In the genomic region with DNA sequence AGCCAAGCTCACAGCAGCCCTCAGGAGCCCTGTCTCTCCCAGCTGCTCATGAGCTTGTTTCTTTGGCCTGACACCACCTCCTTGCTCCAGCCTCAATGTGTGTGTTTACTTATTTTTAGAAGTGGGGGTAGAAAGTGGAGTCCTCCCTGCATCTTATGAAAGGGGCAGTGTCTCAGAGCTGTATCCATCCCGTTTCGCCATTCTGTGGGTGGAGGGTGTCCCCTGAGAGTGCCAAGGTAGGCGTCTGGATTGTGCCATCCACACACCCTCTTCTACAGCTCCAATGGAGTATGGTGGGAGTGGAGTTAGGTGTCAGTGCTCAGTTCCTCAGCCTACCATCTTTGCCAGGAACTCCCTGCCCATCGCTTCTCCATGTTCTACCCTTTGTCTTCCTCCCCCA, we compare ENCODE assay signal across 1 cellular context.
TF ChIP-seq lines count a peak whose summit lies in the region.

No MANE protein-coding gene starts in this region.

TF ChIP-seq in GM12878, 131 proteins besides CTCF, POLR2A, EP300 and RAD21:
- TF ChIP-seq NKRF (conservative IDR thresholded peaks at IDR 0.05), result no peak
- TF ChIP-seq ESRRA (IDR thresholded peaks at IDR 0.05; ENCODE audit: low read length), result no peak
- no peak for TF ChIP-seq SMAD5 (IDR thresholded peaks at IDR 0.05; ENCODE audit: low read depth)
- no peak for TF ChIP-seq MYC (IDR thresholded peaks at IDR 0.05; ENCODE audit: insufficient read depth, insufficient read length, insufficient replicate concordance, low read length, severe bottlenecking)
- TF ChIP-seq SP1 (IDR thresholded peaks at IDR 0.05; ENCODE audit: low read depth, low read length), result no peak
- no peak for TF ChIP-seq RAD51 (IDR thresholded peaks at IDR 0.05)
- no peak for TF ChIP-seq FOXK2 (IDR thresholded peaks at IDR 0.05)
- TF ChIP-seq, protein P1, sequence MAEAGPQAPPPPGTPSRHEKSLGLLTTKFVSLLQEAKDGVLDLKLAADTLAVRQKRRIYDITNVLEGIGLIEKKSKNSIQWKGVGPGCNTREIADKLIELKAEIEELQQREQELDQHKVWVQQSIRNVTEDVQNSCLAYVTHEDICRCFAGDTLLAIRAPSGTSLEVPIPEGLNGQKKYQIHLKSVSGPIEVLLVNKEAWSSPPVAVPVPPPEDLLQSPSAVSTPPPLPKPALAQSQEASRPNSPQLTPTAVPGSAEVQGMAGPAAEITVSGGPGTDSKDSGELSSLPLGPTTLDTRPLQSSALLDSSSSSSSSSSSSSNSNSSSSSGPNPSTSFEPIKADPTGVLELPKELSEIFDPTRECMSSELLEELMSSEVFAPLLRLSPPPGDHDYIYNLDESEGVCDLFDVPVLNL (IDR thresholded peaks at IDR 0.05; ENCODE audit: low read depth, low read length), result no peak
- TF ChIP-seq CUX1 (IDR thresholded peaks at IDR 0.05; ENCODE audit: insufficient replicate concordance, low read depth, low read length), result no peak
- no peak for TF ChIP-seq NR2C1 (IDR thresholded peaks at IDR 0.05)
- no peak for TF ChIP-seq CEBPB (IDR thresholded peaks at IDR 0.05; ENCODE audit: borderline replicate concordance in 1 of 2, low read depth in 2 of 2, low read length in 2 of 2)
- TF ChIP-seq SIX5 (IDR thresholded peaks at IDR 0.05; ENCODE audit: low read depth, low read length, severe bottlenecking), result no peak
- no peak for TF ChIP-seq ZBED1 (IDR thresholded peaks at IDR 0.05; ENCODE audit: borderline replicate concordance)
- no peak for TF ChIP-seq USF1 (IDR thresholded peaks at IDR 0.05; ENCODE audit: borderline replicate concordance, extremely low read length, insufficient read depth, low read depth, low read length)
- no peak for TF ChIP-seq RELA (IDR thresholded peaks at IDR 0.05; ENCODE audit: borderline replicate concordance, partially characterized antibody)
- TF ChIP-seq, protein P2, sequence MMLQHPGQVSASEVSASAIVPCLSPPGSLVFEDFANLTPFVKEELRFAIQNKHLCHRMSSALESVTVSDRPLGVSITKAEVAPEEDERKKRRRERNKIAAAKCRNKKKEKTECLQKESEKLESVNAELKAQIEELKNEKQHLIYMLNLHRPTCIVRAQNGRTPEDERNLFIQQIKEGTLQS (IDR thresholded peaks at IDR 0.05; ENCODE audit: borderline replicate concordance, extremely low read depth, low read depth, low read length), result no peak
- TF ChIP-seq, protein P3, sequence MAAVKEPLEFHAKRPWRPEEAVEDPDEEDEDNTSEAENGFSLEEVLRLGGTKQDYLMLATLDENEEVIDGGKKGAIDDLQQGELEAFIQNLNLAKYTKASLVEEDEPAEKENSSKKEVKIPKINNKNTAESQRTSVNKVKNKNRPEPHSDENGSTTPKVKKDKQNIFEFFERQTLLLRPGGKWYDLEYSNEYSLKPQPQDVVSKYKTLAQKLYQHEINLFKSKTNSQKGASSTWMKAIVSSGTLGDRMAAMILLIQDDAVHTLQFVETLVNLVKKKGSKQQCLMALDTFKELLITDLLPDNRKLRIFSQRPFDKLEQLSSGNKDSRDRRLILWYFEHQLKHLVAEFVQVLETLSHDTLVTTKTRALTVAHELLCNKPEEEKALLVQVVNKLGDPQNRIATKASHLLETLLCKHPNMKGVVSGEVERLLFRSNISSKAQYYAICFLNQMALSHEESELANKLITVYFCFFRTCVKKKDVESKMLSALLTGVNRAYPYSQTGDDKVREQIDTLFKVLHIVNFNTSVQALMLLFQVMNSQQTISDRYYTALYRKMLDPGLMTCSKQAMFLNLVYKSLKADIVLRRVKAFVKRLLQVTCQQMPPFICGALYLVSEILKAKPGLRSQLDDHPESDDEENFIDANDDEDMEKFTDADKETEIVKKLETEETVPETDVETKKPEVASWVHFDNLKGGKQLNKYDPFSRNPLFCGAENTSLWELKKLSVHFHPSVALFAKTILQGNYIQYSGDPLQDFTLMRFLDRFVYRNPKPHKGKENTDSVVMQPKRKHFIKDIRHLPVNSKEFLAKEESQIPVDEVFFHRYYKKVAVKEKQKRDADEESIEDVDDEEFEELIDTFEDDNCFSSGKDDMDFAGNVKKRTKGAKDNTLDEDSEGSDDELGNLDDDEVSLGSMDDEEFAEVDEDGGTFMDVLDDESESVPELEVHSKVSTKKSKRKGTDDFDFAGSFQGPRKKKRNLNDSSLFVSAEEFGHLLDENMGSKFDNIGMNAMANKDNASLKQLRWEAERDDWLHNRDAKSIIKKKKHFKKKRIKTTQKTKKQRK (IDR thresholded peaks at IDR 0.05; ENCODE audit: low read depth, low read length), result no peak
- TF ChIP-seq RCOR1 (conservative IDR thresholded peaks at IDR 0.05; ENCODE audit: low read depth, low read length), result no peak
- no peak for TF ChIP-seq MTA3 (IDR thresholded peaks at IDR 0.05; ENCODE audit: borderline replicate concordance, low read length)
- no peak for TF ChIP-seq HDAC6 (IDR thresholded peaks at IDR 0.05; ENCODE audit: unreplicated experiment)
